Comparison of ENCODE assay signal across 22 cellular contexts in the genomic region with DNA sequence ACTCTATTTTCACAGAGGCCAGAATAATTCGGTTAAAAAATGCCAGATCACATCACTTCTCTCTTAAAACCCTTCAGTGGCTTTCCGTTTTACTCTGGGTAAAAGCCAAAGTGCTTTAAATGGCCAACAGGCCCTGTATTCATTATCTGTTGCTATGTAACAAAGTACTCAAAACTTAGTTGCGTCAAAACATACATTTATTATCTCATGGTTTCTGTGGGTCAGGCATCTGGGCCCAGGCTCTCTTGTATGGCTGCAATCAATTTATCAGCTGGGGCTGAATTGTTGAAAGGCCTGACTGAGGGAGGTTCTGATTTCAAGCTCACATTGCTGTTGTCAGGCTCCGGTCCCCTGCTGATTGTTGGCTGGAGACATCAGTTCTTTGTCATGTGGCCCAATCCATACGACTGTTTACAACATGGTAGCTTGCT.
DNase-seq lines count a peak whose midpoint lies in the region; ATAC-seq and TF ChIP-seq lines count a peak whose summit lies in the region.
"Had no signal": no experiment of that assay in that cellular context is flagged by ENCODE, and none has a peak within 500 bp of the region (broad histone marks: within the 10 kb centered on the region; RNA-seq: fewer than 3 reads in every experiment).

No MANE protein-coding gene starts in this region.

- no peak overlapping the region for H3K4me3 Mint-ChIP-seq in GM23338
- H3K4me3 Mint-ChIP-seq: activated CD4-positive, alpha-beta T cell treated with anti-CD3 and anti-CD28 coated beads, Interleukin-2, amount 10 ng/mL, durations not matched to agents 7 days and 5 days; activated naive CD4-positive, alpha-beta T cell treated with anti-CD3 and anti-CD28 coated beads, Interleukin-2, amount 50 U/mL, for 24 hours; CD8-positive, alpha-beta memory T cell; naive B cell had no signal

- H3K4me2 ChIP-seq in GM23338, result no peak overlapping the region

- 0 out of 2 replicates have a peak overlapping the region, but pooled peaks have one; percentile 0 for H2AFZ ChIP-seq in GM23338

- H3K27ac Mint-ChIP-seq in GM23338, result no peak overlapping the region
- H3K27ac Mint-ChIP-seq: activated CD4-positive, alpha-beta T cell treated with anti-CD3 and anti-CD28 coated beads, Interleukin-2, amount 10 ng/mL, durations not matched to agents 7 days and 5 days; activated naive CD4-positive, alpha-beta T cell treated with anti-CD3 and anti-CD28 coated beads, Interleukin-2, amount 50 U/mL, for 24 hours; CD8-positive, alpha-beta memory T cell; naive B cell had no signal

- in situ Hi-C loops in SK-MEL-5 (cut with HindIII; ENCODE audit: low pct_unique_long_range_greater_than_20kb, low sequenced_read_pairs), result no loop called here

- H3K4me1 ChIP-seq in GM23338 (ENCODE audit: insufficient read depth), result no peaks in the 10 kb centered on the region
- H3K4me1 ChIP-seq: prostate gland had no signal

- H3K4me1 Mint-ChIP-seq in GM23338, result peaks cover 9% of the 10 kb centered on the region
- H3K4me1 Mint-ChIP-seq: activated CD4-positive, alpha-beta T cell treated with anti-CD3 and anti-CD28 coated beads, Interleukin-2, amount 10 ng/mL, durations not matched to agents 7 days and 5 days; CD8-positive, alpha-beta memory T cell; naive B cell had no signal

- H3K27me3 Mint-ChIP-seq in GM23338 (ENCODE audit: insufficient read depth, low read depth, poor library complexity), result no peaks in the 10 kb centered on the region

- no peaks in the 10 kb centered on the region for H3K36me3 ChIP-seq in GM23338 (ENCODE audit: insufficient read depth)
- H3K36me3 ChIP-seq: brain microvascular endothelial cell, MG63, prostate gland had no signal

- 0 out of 2 replicates have a peak, but pooled peaks cover 5% of the 10 kb centered on the region for H3K9me2 ChIP-seq in GM23338 (ENCODE audit: insufficient read depth)

- H3K4me3 ChIP-seq in GM23338, result no peak overlapping the region
- H3K4me3 ChIP-seq: lung, MG63, prostate gland had no signal

- peaks cover 4% of the 10 kb centered on the region; the same call in 2 of the 3 replicates for H3K9me3 Mint-ChIP-seq in GM23338
- H3K9me3 Mint-ChIP-seq: activated naive CD4-positive, alpha-beta T cell treated with anti-CD3 and anti-CD28 coated beads, Interleukin-2, amount 50 U/mL, for 24 hours; CD8-positive, alpha-beta memory T cell had no signal

- no peaks in the 10 kb centered on the region for H4K20me1 ChIP-seq in GM23338 (replicated peaks; ENCODE audit: insufficient read depth)

- H3K36me3 Mint-ChIP-seq in GM23338 (ENCODE audit: low read depth), result no peaks in the 10 kb centered on the region
- H3K36me3 Mint-ChIP-seq: activated naive CD4-positive, alpha-beta T cell treated with anti-CD3 and anti-CD28 coated beads, Interleukin-2, amount 50 U/mL, for 24 hours had no signal

- DNase-seq in GM23338 (ENCODE audit: low spot score) (peak; percentile 41), NCI-H2081 treated with DMSO at 0.1 percent for 48 hours (lab: John Stamatoyannopoulos, UW) (peak; percentile 10), SK-MEL-5 (ENCODE audit: low read depth, low spot score) (peak; percentile 43), iPS-NIHi7 (ENCODE audit: extremely low spot score) (peak; percentile 56), ureter (ENCODE audit: low spot score) (no peak), activated T-cell treated with anti-CD3 and anti-CD28 coated beads for 4 hours (no peak), T1000 (lab: John Stamatoyannopoulos, UW) (no peak), omental fat pad (ENCODE audit: low spot score) (no peak)
- DNase-seq: activated CD4-positive, alpha-beta T cell treated with anti-CD3 and anti-CD28 coated beads, Interleukin-2, amount 10 ng/mL, durations not matched to agents 7 days and 5 days; brain microvascular endothelial cell; CD8-positive, alpha-beta memory T cell; GOT3; IMR-90; MG63; naive B cell; NCI-H2171; small intestine; stimulated activated CD4-positive, alpha-beta T cell treated with anti-CD3 and anti-CD28 coated beads, Interleukin-4, amount 100 ng/mL, for 24 hours; substantia nigra had no signal

- H3K27me3 ChIP-seq in GM23338 (ENCODE audit: insufficient read depth), result no peaks in the 10 kb centered on the region
- H3K27me3 ChIP-seq: brain microvascular endothelial cell, MG63 had no signal

- H3K79me2 ChIP-seq in GM23338 (replicated peaks; ENCODE audit: insufficient read depth), result no peaks in the 10 kb centered on the region

- H3K27ac ChIP-seq in GM23338 (ENCODE audit: low read depth), result no peak overlapping the region
- H3K27ac ChIP-seq: brain microvascular endothelial cell, prostate gland had no signal

- H3F3A ChIP-seq in GM23338 (replicated peaks; ENCODE audit: low read depth), result no peaks in the 10 kb centered on the region

- no peak for TF ChIP-seq CTCF in GM23338 (conservative IDR thresholded peaks at IDR 0.05; ENCODE audit: low read depth in 2 of 2)
- TF ChIP-seq CTCF in omental fat pad (IDR thresholded peaks at IDR 0.05), result no peak

- peak; percentile 88 for ATAC-seq in GM23338
- ATAC-seq in omental fat pad (ENCODE audit: low FRiP score), result no peak

TF ChIP-seq in GM23338, 12 proteins besides CTCF, POLR2A, EP300 and RAD21:
- TF ChIP-seq, protein P1, sequence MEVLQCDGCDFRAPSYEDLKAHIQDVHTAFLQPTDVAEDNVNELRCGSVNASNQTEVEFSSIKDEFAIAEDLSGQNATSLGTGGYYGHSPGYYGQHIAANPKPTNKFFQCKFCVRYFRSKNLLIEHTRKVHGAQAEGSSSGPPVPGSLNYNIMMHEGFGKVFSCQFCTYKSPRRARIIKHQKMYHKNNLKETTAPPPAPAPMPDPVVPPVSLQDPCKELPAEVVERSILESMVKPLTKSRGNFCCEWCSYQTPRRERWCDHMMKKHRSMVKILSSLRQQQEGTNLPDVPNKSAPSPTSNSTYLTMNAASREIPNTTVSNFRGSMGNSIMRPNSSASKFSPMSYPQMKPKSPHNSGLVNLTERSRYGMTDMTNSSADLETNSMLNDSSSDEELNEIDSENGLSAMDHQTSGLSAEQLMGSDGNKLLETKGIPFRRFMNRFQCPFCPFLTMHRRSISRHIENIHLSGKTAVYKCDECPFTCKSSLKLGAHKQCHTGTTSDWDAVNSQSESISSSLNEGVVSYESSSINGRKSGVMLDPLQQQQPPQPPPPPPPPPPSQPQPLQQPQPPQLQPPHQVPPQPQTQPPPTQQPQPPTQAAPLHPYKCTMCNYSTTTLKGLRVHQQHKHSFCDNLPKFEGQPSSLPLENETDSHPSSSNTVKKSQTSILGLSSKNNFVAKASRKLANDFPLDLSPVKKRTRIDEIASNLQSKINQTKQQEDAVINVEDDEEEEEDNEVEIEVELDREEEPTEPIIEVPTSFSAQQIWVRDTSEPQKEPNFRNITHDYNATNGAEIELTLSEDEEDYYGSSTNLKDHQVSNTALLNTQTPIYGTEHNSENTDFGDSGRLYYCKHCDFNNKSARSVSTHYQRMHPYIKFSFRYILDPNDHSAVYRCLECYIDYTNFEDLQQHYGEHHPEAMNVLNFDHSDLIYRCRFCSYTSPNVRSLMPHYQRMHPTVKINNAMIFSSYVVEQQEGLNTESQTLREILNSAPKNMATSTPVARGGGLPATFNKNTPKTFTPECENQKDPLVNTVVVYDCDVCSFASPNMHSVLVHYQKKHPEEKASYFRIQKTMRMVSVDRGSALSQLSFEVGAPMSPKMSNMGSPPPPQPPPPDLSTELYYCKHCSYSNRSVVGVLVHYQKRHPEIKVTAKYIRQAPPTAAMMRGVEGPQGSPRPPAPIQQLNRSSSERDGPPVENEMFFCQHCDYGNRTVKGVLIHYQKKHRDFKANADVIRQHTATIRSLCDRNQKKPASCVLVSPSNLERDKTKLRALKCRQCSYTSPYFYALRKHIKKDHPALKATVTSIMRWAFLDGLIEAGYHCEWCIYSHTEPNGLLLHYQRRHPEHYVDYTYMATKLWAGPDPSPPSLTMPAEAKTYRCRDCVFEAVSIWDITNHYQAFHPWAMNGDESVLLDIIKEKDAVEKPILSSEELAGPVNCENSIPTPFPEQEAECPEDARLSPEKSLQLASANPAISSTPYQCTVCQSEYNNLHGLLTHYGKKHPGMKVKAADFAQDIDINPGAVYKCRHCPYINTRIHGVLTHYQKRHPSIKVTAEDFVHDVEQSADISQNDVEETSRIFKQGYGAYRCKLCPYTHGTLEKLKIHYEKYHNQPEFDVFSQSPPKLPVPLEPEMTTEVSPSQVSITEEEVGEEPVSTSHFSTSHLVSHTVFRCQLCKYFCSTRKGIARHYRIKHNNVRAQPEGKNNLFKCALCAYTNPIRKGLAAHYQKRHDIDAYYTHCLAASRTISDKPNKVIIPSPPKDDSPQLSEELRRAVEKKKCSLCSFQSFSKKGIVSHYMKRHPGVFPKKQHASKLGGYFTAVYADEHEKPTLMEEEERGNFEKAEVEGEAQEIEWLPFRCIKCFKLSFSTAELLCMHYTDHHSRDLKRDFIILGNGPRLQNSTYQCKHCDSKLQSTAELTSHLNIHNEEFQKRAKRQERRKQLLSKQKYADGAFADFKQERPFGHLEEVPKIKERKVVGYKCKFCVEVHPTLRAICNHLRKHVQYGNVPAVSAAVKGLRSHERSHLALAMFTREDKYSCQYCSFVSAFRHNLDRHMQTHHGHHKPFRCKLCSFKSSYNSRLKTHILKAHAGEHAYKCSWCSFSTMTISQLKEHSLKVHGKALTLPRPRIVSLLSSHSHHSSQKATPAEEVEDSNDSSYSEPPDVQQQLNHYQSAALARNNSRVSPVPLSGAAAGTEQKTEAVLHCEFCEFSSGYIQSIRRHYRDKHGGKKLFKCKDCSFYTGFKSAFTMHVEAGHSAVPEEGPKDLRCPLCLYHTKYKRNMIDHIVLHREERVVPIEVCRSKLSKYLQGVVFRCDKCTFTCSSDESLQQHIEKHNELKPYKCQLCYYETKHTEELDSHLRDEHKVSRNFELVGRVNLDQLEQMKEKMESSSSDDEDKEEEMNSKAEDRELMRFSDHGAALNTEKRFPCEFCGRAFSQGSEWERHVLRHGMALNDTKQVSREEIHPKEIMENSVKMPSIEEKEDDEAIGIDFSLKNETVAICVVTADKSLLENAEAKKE (CRISPR knock-in tag; IDR thresholded peaks at IDR 0.05), result 0 out of 2 replicates have a peak, but pooled peaks have one; percentile 17
- TF ChIP-seq CREB1 (CRISPR knock-in tag; IDR thresholded peaks at IDR 0.05; ENCODE audit: low read depth), result no peak

Comparison
In these comparisons a context has a peak if more than half of its experiments do, and no peak if none do; other contexts are left out.
1. DNase-seq: peak in GM23338 (single experiment), NCI-H2081 treated with DMSO at 0.1 percent for 48 hours (single experiment), SK-MEL-5 (single experiment) and iPS-NIHi7 (single experiment); none in ureter (single experiment), activated T-cell treated with anti-CD3 and anti-CD28 coated beads for 4 hours (single experiment), T1000 (single experiment) and omental fat pad (single experiment).